ENCODE assay signal across 21 cellular contexts in genomic region chr1:8487249-8487648, GRCh38.
"Had no signal": no experiment of that assay in that cellular context is flagged by ENCODE, and none has a peak within 500 bp of the region (broad histone marks: within the 10 kb centered on the region; RNA-seq: fewer than 3 reads in every experiment).

No MANE protein-coding gene starts in this region.

- H3K27ac Mint-ChIP-seq: nephron progenitor cell; stimulated activated memory B cell treated with anti-CD40 and anti-IgM and Interleukin-4, amounts not matched to agents 10 μg/mL and 1 μg/mL and 100 μg/mL, for 72 hours; stimulated activated naive CD8-positive, alpha-beta T cell treated with anti-CD3 and anti-CD28 coated beads, Interleukin-15, Interleukin-2, amounts not matched to agents 100 ng/mL and 50 ng/mL, for 24 hours had no signal

- H3K27ac ChIP-seq: psoas muscle, skin epidermis, spleen, thoracic aorta, tibial nerve, upper lobe of right lung, uterus had no signal

- H3K9me3 ChIP-seq: psoas muscle, spleen, thoracic aorta, tibial nerve, upper lobe of right lung, uterus had no signal

- H3K4me3 ChIP-seq: dorsolateral prefrontal cortex, psoas muscle, skin epidermis, spleen, thoracic aorta, tibial nerve, upper lobe of right lung, uterus had no signal

- H3K9me3 Mint-ChIP-seq: naive thymus-derived CD8-positive, alpha-beta T cell; stimulated activated memory B cell treated with anti-CD40 and anti-IgM and Interleukin-4, amounts not matched to agents 10 μg/mL and 1 μg/mL and 100 μg/mL, for 72 hours; stimulated activated naive CD8-positive, alpha-beta T cell treated with anti-CD3 and anti-CD28 coated beads, Interleukin-15, Interleukin-2, amounts not matched to agents 100 ng/mL and 50 ng/mL, for 24 hours had no signal

- DNase-seq: dorsolateral prefrontal cortex; effector CD4-positive, alpha-beta T cell; head of caudate nucleus; mammary epithelial cell; mesendoderm; naive thymus-derived CD8-positive, alpha-beta T cell; nephron progenitor cell; nucleus accumbens; psoas muscle; right cardiac atrium; spleen; stimulated activated CD4-positive, alpha-beta T cell treated with anti-CD3 and anti-CD28 coated beads, Interleukin-4, amount 100 ng/mL, for 4 hours; upper lobe of right lung; uterus had no signal

- H3K36me3 ChIP-seq: thoracic aorta, uterus had no signal

- FAIRE-seq: colon, keratinocyte had no signal

- H3K4me3 Mint-ChIP-seq: naive thymus-derived CD8-positive, alpha-beta T cell; nephron progenitor cell; stimulated activated memory B cell treated with anti-CD40 and anti-IgM and Interleukin-4, amounts not matched to agents 10 μg/mL and 1 μg/mL and 100 μg/mL, for 72 hours; stimulated activated naive CD8-positive, alpha-beta T cell treated with anti-CD3 and anti-CD28 coated beads, Interleukin-15, Interleukin-2, amounts not matched to agents 100 ng/mL and 50 ng/mL, for 24 hours had no signal

- ATAC-seq: naive thymus-derived CD8-positive, alpha-beta T cell; psoas muscle; right cardiac atrium; stimulated activated memory B cell treated with anti-CD40 and anti-IgM and Interleukin-4, amounts not matched to agents 10 μg/mL and 1 μg/mL and 100 μg/mL, for 72 hours; upper lobe of right lung had no signal

- H3K27me3 ChIP-seq: dorsolateral prefrontal cortex, spleen, tibial nerve, upper lobe of right lung, uterus had no signal

- H3K4me1 ChIP-seq: upper lobe of right lung had no signal

- H3K27me3 Mint-ChIP-seq: naive thymus-derived CD8-positive, alpha-beta T cell; stimulated activated memory B cell treated with anti-CD40 and anti-IgM and Interleukin-4, amounts not matched to agents 10 μg/mL and 1 μg/mL and 100 μg/mL, for 72 hours; stimulated activated naive CD8-positive, alpha-beta T cell treated with anti-CD3 and anti-CD28 coated beads, Interleukin-15, Interleukin-2, amounts not matched to agents 100 ng/mL and 50 ng/mL, for 24 hours had no signal
